ENCODE assay signal across 1 cellular context in genomic region chr4:169618286-169618685, GRCh38.
TF ChIP-seq lines count a peak whose summit lies in the region.

No MANE protein-coding gene starts in this region.

TF ChIP-seq in IMR-90, 13 proteins besides CTCF, POLR2A, EP300 and RAD21 (continued from another document):
- no peak for TF ChIP-seq MXI1 (IDR thresholded peaks at IDR 0.05; ENCODE audit: borderline replicate concordance, low read depth, low read length)
TF ChIP-seq in IMR-90: peak in this region for 0.
